9 cellular contexts compared by ENCODE assay signal in genomic region chr5:180873628-180874520, GRCh38. TPM values are rescaled to one million over a fixed set of nuclear protein-coding genes. Genes with fewer than 3 reads are reported as not detected.
DNase-seq lines count a peak whose midpoint lies in the region; ATAC-seq and TF ChIP-seq lines count a peak whose summit lies in the region.
"Had no signal": no experiment of that assay in that cellular context is flagged by ENCODE, and none has a peak within 500 bp of the region (broad histone marks: within the 10 kb centered on the region; RNA-seq: fewer than 3 reads in every experiment).

No MANE protein-coding gene starts in this region.

- no peaks in the 10 kb centered on the region for H3K4me1 ChIP-seq in Peyer's patch

- H3K27me3 ChIP-seq in Peyer's patch, result no peaks in the 10 kb centered on the region

- H3K36me3 ChIP-seq in Peyer's patch, result no peaks in the 10 kb centered on the region

- no peak for TF ChIP-seq CTCF in fibroblast of the aortic adventitia (IDR thresholded peaks at IDR 0.05; ENCODE audit: insufficient read depth, low read length)
- TF ChIP-seq CTCF in Peyer's patch (IDR thresholded peaks at IDR 0.05), result no peak

- no peak overlapping the region for H3K4me3 ChIP-seq in fibroblast of the aortic adventitia (ENCODE audit: low read depth, low read length)
- H3K4me3 ChIP-seq in Peyer's patch, result no peak overlapping the region

- peak; percentile 47 for ATAC-seq in GM21423 (IDR thresholded peaks at IDR 0.05; ENCODE audit: unreplicated experiment)
- ATAC-seq in HG03439 (IDR thresholded peaks at IDR 0.05; ENCODE audit: unreplicated experiment), result no peak

- no peaks in the 10 kb centered on the region for H3K9me3 ChIP-seq in Peyer's patch

- no peak overlapping the region for H3K27ac ChIP-seq in Peyer's patch

- TF ChIP-seq POLR2A in Peyer's patch (IDR thresholded peaks at IDR 0.05), result no peak

- peak; percentile 27 for DNase-seq in AG20443 (ENCODE audit: low spot score)
- peak; percentile 97 for DNase-seq in SKM-1 (lab: John Stamatoyannopoulos, UW; ENCODE audit: unreplicated experiment)
- DNase-seq in fibroblast of the aortic adventitia (ENCODE audit: low read depth), result peak; percentile 29
- no peak for DNase-seq in NCI-H2081 treated with DMSO at 0.1 percent for 48 hours (lab: John Stamatoyannopoulos, UW)
- no peak for DNase-seq in kidney glomerular epithelial cell (lab: John Stamatoyannopoulos, UW)
- no peak for DNase-seq in Peyer's patch
- DNase-seq: stimulated activated CD4-positive, alpha-beta T cell treated with anti-CD3 and anti-CD28 coated beads, Interleukin-4, amount 100 ng/mL, for 1 hour had no signal

RNA-seq across cellular contexts. Expression of gene ZFP62, which starts 12.8 kb away (rescaled TPM):
- total RNA-seq in fibroblast of the aortic adventitia (ENCODE audit: low replicate concordance), result 14.7 and 19.4 TPM in 2 replicates
- total RNA-seq in Peyer's patch, result 10 to 100 TPM; 22.4 to 45.8 (median 36.4) TPM

RNA-seq across cellular contexts. Expression of gene BTNL8, which starts 25.1 kb away (rescaled TPM):
- total RNA-seq in fibroblast of the aortic adventitia (ENCODE audit: low replicate concordance), result not detected in 2 replicates
- total RNA-seq in Peyer's patch, result 100 to 1,000 TPM in 3 of 4 donors, 1 to 10 TPM in 1; 6.6 to 337 (median 134) TPM

Comparison
In these comparisons a context has a peak if more than half of its experiments do, and no peak if none do; other contexts are left out.
1. DNase-seq: peak in AG20443 (single experiment), SKM-1 (single experiment) and fibroblast of the aortic adventitia (single experiment); none in NCI-H2081 treated with DMSO at 0.1 percent for 48 hours (single experiment), kidney glomerular epithelial cell (single experiment) and Peyer's patch (0 of 3).